9 cellular contexts compared by ENCODE assay signal in genomic region chr15:64865998-64866520, GRCh38. TPM values are rescaled to one million over a fixed set of nuclear protein-coding genes. Genes with fewer than 3 reads are reported as not detected.
DNase-seq lines count a peak whose midpoint lies in the region; ATAC-seq and TF ChIP-seq lines count a peak whose summit lies in the region.
"Had no signal": no experiment of that assay in that cellular context is flagged by ENCODE, and none has a peak within 500 bp of the region (broad histone marks: within the 10 kb centered on the region; RNA-seq: fewer than 3 reads in every experiment).

No MANE protein-coding gene starts in this region.

- no peak for TF ChIP-seq EP300 in tibial nerve (IDR thresholded peaks at IDR 0.05)

- H3K27me3 ChIP-seq in HUES48 (ENCODE audit: control insufficient read depth, insufficient read depth, low read length) (no peaks in the 10 kb centered on the region), colonic mucosa (no peaks in the 10 kb centered on the region), tibial nerve (no peaks in the 10 kb centered on the region)

- H3K9ac ChIP-seq in HUES48 (ENCODE audit: low read depth, low read length), result no peak overlapping the region
- no peak overlapping the region for H3K9ac ChIP-seq in colonic mucosa (ENCODE audit: low read depth in 2 of 2, low read length in 2 of 2)

- H3K36me3 ChIP-seq in HUES48 (ENCODE audit: control insufficient read depth, insufficient read depth, low read length) (peaks cover 25% of the 10 kb centered on the region), colonic mucosa (no peaks in the 10 kb centered on the region), tibial nerve (peaks cover 0 to 85% (median 4%) of the 10 kb centered on the region in 3 donors)

- no peak for DNase-seq in colonic mucosa
- DNase-seq in left lobe of liver (ENCODE audit: low spot score), result peak; percentile 71
- DNase-seq in tibial nerve (ENCODE audit: low spot score in 2 of 2), result no peak
- no peak for DNase-seq in NCI-H510A (lab: John Stamatoyannopoulos, UW)
- no peak for DNase-seq in activated CD8-positive, alpha-beta memory T cell treated with anti-CD3 and anti-CD28 coated beads for 24 hours
- DNase-seq: activated naive CD8-positive, alpha-beta T cell treated with anti-CD3 and anti-CD28 coated beads for 36 hours; NCI-H1694 had no signal

- no peak for TF ChIP-seq POLR2A in tibial nerve (IDR thresholded peaks at IDR 0.05)

- H3K9me3 ChIP-seq in HUES48 (ENCODE audit: control insufficient read depth, insufficient read depth, low read length), result no peaks in the 10 kb centered on the region
- no peaks in the 10 kb centered on the region for H3K9me3 ChIP-seq in colonic mucosa
- H3K9me3 ChIP-seq in tibial nerve, result no peaks in the 10 kb centered on the region

- 37 to 47% methylated on average over 5 to 6 of the region's 6 CpGs for WGBS in tibial nerve, 2 donors

- H3K4me1 ChIP-seq in HUES48 (ENCODE audit: control insufficient read depth, insufficient read depth, low read length) (peaks cover 27% of the 10 kb centered on the region), colonic mucosa (no peaks in the 10 kb centered on the region), tibial nerve (peaks cover 0 to 60% (median 26%) of the 10 kb centered on the region in 4 donors)

- H3K4me3 ChIP-seq in HUES48 (ENCODE audit: low read depth, low read length), result no peak overlapping the region
- no peak overlapping the region for H3K4me3 ChIP-seq in colonic mucosa
- H3K4me3 ChIP-seq in tibial nerve, result no peak overlapping the region

- H3K27ac ChIP-seq in HUES48 (ENCODE audit: low read depth, low read length) (peak overlapping the region; percentile 83), colonic mucosa (peak overlapping the region; percentile 40), tibial nerve (peak overlapping the region in 3 of 4 donors; percentile 20 to 84 (median 64))

- intact Hi-C loops in colonic mucosa (cut with DNase I), result no loop called here

- peak; percentile 94 for ATAC-seq in left lobe of liver
- ATAC-seq in GM21381 (IDR thresholded peaks at IDR 0.05; ENCODE audit: unreplicated experiment), result no peak

- TF ChIP-seq CTCF in colonic mucosa (IDR thresholded peaks at IDR 0.05) (no peak), tibial nerve (IDR thresholded peaks at IDR 0.05) (no peak)

RNA-seq across cellular contexts. Expression of gene PLEKHO2, which starts 24.3 kb away (rescaled TPM):
- 10 to 100 TPM in 1 of 2 donors, 1 to 10 TPM in 1; 4.4 to 13.6 TPM for total RNA-seq in colonic mucosa
- total RNA-seq in left lobe of liver, result 4.3 TPM
- 10 to 100 TPM; 40.8 to 69.9 (median 60.2) TPM for total RNA-seq in tibial nerve

RNA-seq across cellular contexts. Expression of gene PIF1, which starts 40.6 kb away (rescaled TPM):
- total RNA-seq in colonic mucosa, result 10 to 100 TPM in 1 of 2 donors, 1 to 10 TPM in 1; 6.1 to 20.7 TPM
- 0.93 TPM for total RNA-seq in left lobe of liver
- 1 to 10 TPM in 2 of 4 donors, under 1 TPM in 1, not detected in 1; 0.39 to 2.4 (median 1.1) TPM for total RNA-seq in tibial nerve

RNA-seq across cellular contexts. Expression of gene ANKDD1A, which starts 45.6 kb away (rescaled TPM):
- total RNA-seq in colonic mucosa (1 to 10 TPM in 1 of 2 donors, under 1 TPM in 1; 0.32 to 1.9 TPM), left lobe of liver (0.38 TPM), tibial nerve (10 to 100 TPM; 18.2 to 39.3 (median 26.3) TPM)

Comparison
In these comparisons a context has a peak if more than half of its experiments do, and no peak if none do; other contexts are left out.
1. RNA of gene ANKDD1A, which starts 45.6 kb away (total RNA-seq): 18.2 to 39.3 TPM in tibial nerve; 0.32 to 1.9 TPM in colonic mucosa and 0.38 TPM in left lobe of liver (single experiment); every median in the first group is over 4 times any median in the second.
2. Peak in every context shown above with its lines, with median percentiles within 50 percentile points of each other: H3K27ac ChIP-seq.